In genomic region chr5:121962943-121963342, GRCh38 we compare ENCODE assay signal across 9 cellular contexts. TPM values are rescaled to one million over a fixed set of nuclear protein-coding genes. Genes with fewer than 3 reads are reported as not detected.
DNase-seq lines count a peak whose midpoint lies in the region; ATAC-seq and TF ChIP-seq lines count a peak whose summit lies in the region.
"Had no signal": no experiment of that assay in that cellular context is flagged by ENCODE, and none has a peak within 500 bp of the region (broad histone marks: within the 10 kb centered on the region; RNA-seq: fewer than 3 reads in every experiment).

No MANE protein-coding gene starts in this region.

- no peak for TF ChIP-seq CTCF in brain (conservative IDR thresholded peaks at IDR 0.05)

- H3K18ac ChIP-seq in mesendoderm (ENCODE audit: low read length), result no peak overlapping the region

- H3K4me1 Mint-ChIP-seq in brain, result peaks cover 39% of the 10 kb centered on the region

- peak overlapping the region; percentile 86 for H3K9ac ChIP-seq in mesendoderm (ENCODE audit: low read length)

- H3K4me3 ChIP-seq in ACC112 (ENCODE audit: low read depth, low read length) (peak overlapping the region; percentile 92), mesendoderm (ENCODE audit: low read length) (no peak overlapping the region)

- peaks cover 3% of the 10 kb centered on the region for H3K79me1 ChIP-seq in mesendoderm (ENCODE audit: low read length)

- no peak for DNase-seq in mesendoderm
- DNase-seq in RPMI8226, result no peak
- DNase-seq: SHP77 had no signal

- peak overlapping the region; percentile 25 for H3K4me2 ChIP-seq in mesendoderm (ENCODE audit: low read length)

- no peak overlapping the region for H2BK5ac ChIP-seq in mesendoderm (ENCODE audit: low read length)

- H2AFZ ChIP-seq in ACC112 (ENCODE audit: low read length, unreplicated experiment), result no peak overlapping the region

- peaks cover 15% of the 10 kb centered on the region for H3K4me1 ChIP-seq in ACC112 (ENCODE audit: control insufficient read depth, insufficient read depth, low read length, unreplicated experiment)
- peaks cover 3% of the 10 kb centered on the region for H3K4me1 ChIP-seq in mesendoderm (ENCODE audit: control insufficient read depth, low read depth, low read length)

- H3K56ac ChIP-seq in mesendoderm (ENCODE audit: low read length), result no peak overlapping the region

- peaks cover 3 to 9% (median 5%) of the 10 kb centered on the region in 5 experiments for H3K9me3 Mint-ChIP-seq in brain

- peaks cover 15% of the 10 kb centered on the region for H3K27me3 Mint-ChIP-seq in brain

- H2AK5ac ChIP-seq in mesendoderm (ENCODE audit: low read length), result no peak overlapping the region

- H4K8ac ChIP-seq in mesendoderm (ENCODE audit: low read depth, low read length), result no peak overlapping the region

- no peak overlapping the region for H4K5ac ChIP-seq in mesendoderm (ENCODE audit: low read length)

- H3K4ac ChIP-seq in mesendoderm (ENCODE audit: low read depth, low read length), result no peak overlapping the region

- H2BK120ac ChIP-seq in mesendoderm (ENCODE audit: low read depth, low read length), result no peak overlapping the region

- H3K27ac ChIP-seq in ACC112 (ENCODE audit: low read depth, low read length) (peak overlapping the region; percentile 64; the same call in 1 of the 2 replicates), mesendoderm (ENCODE audit: low read depth, low read length) (no peak overlapping the region)

- H3K36me3 Mint-ChIP-seq in brain, result peaks cover 17% of the 10 kb centered on the region

- WGBS in mesendoderm (ENCODE audit: extremely low coverage, insufficient coverage, low lambda C conversion rate), result no CpG with 5 or more reads among the region's 3 CpGs

- H2BK15ac ChIP-seq in mesendoderm (replicated peaks; ENCODE audit: low read depth), result no peak overlapping the region

- peak overlapping the region; percentile 3 to 99 (median 94) for H3K27ac Mint-ChIP-seq in brain

- H3K23ac ChIP-seq in mesendoderm (ENCODE audit: low read length), result no peak overlapping the region

- H3K4me3 Mint-ChIP-seq in brain, result peak overlapping the region; percentile 87 to 99 (median 93)

- H3K79me2 ChIP-seq in ACC112 (ENCODE audit: control insufficient read depth, insufficient read depth, low read length, unreplicated experiment) (peaks cover 51% of the 10 kb centered on the region), mesendoderm (ENCODE audit: control insufficient read depth, insufficient read depth, low read length) (peaks cover 33% of the 10 kb centered on the region)

- H3K27me3 ChIP-seq in ACC112 (ENCODE audit: insufficient read depth, low read length) (peaks cover under 1% of the 10 kb centered on the region; the same call in 1 of the 2 replicates), mesendoderm (ENCODE audit: insufficient read depth, low read length, poor library complexity) (no peaks in the 10 kb centered on the region)

- H3K36me3 ChIP-seq in ACC112 (ENCODE audit: insufficient read depth, low read length), result peaks cover 5% of the 10 kb centered on the region; the same call in 1 of the 2 replicates
- H3K36me3 ChIP-seq in mesendoderm (ENCODE audit: control insufficient read depth, insufficient read depth, low read length), result no peaks in the 10 kb centered on the region

- ATAC-seq in HG03280 (IDR thresholded peaks at IDR 0.05; ENCODE audit: unreplicated experiment), result peak; percentile 1
- ATAC-seq in GM19328 (IDR thresholded peaks at IDR 0.05; ENCODE audit: unreplicated experiment), result no peak
- ATAC-seq in HG03025 (IDR thresholded peaks at IDR 0.05; ENCODE audit: low FRiP score, unreplicated experiment), result no peak
- no peak for ATAC-seq in GM21526 (IDR thresholded peaks at IDR 0.05; ENCODE audit: low FRiP score, unreplicated experiment)

RNA-seq across cellular contexts. Expression of gene SRFBP1, which starts 1.2 kb away (rescaled TPM):
- polyA plus RNA-seq in brain (ENCODE audit: insufficient read depth, low read depth, low replicate concordance), result 1.3 TPM
- polyA plus RNA-seq in mesendoderm (2013, experiment 1 of 2), result 17.3 TPM
- 18.0 TPM for polyA plus RNA-seq in mesendoderm (2013, experiment 2 of 2)
